Comparison of ENCODE assay signal across 1 cellular context in genomic region chr12:52949413-52950331, GRCh38.
TF ChIP-seq lines count a peak whose summit lies in the region.

No MANE protein-coding gene starts in this region.

TF ChIP-seq in K562, 482 proteins besides CTCF, POLR2A, EP300 and RAD21 (continued from another document):
- peak; percentile 74 for TF ChIP-seq ZBTB40 (IDR thresholded peaks at IDR 0.05)
- TF ChIP-seq ZBTB40 (CRISPR knock-in tag; IDR thresholded peaks at IDR 0.05) = no peak
- TF ChIP-seq ZBTB5 (IDR thresholded peaks at IDR 0.05) = no peak
- TF ChIP-seq NELFE (IDR thresholded peaks at IDR 0.05; ENCODE audit: insufficient read depth, insufficient read length) = no peak
- no peak for TF ChIP-seq RBM39 (optimal IDR thresholded peaks at IDR 0.05; ENCODE audit: low read depth, low read length)
- no peak for TF ChIP-seq CTCFL (IDR thresholded peaks at IDR 0.05; ENCODE audit: borderline replicate concordance, insufficient read depth, low read depth, low read length, poor library complexity, severe bottlenecking)
- TF ChIP-seq ZNF121 (CRISPR knock-in tag; conservative IDR thresholded peaks at IDR 0.05) = no peak
- TF ChIP-seq CUX1 (CRISPR knock-in tag; IDR thresholded peaks at IDR 0.05) = no peak
- no peak for TF ChIP-seq ZKSCAN3 (CRISPR knock-in tag; IDR thresholded peaks at IDR 0.05)
- 0 out of 2 replicates have a peak, but pooled peaks have one; percentile 55 for TF ChIP-seq SMARCA5 (IDR thresholded peaks at IDR 0.05)
- TF ChIP-seq AFF1 (IDR thresholded peaks at IDR 0.05; ENCODE audit: low read depth in 1 of 2, partially characterized antibody in 2 of 2) = peak; percentile 73 to 91
- 0 out of 2 replicates have a peak, but pooled peaks have one; percentile 59 for TF ChIP-seq HMG20A (CRISPR knock-in tag; conservative IDR thresholded peaks at IDR 0.05)
- peak; percentile 92; the same call in 1 of the 2 replicates for TF ChIP-seq BRD4 (IDR thresholded peaks at IDR 0.05)
- TF ChIP-seq ZNF655 (CRISPR knock-in tag; IDR thresholded peaks at IDR 0.05) = no peak
- peak; percentile 97; the same call in 1 of the 2 replicates for TF ChIP-seq GATAD2A (IDR thresholded peaks at IDR 0.05)
- TF ChIP-seq CBFB (CRISPR knock-in tag; IDR thresholded peaks at IDR 0.05) = peak; percentile 78; the same call in 1 of the 2 replicates
- no peak for TF ChIP-seq E2F5 (CRISPR knock-in tag; IDR thresholded peaks at IDR 0.05)
TF ChIP-seq in K562: peak in this region for 161.
